In the genomic region with DNA sequence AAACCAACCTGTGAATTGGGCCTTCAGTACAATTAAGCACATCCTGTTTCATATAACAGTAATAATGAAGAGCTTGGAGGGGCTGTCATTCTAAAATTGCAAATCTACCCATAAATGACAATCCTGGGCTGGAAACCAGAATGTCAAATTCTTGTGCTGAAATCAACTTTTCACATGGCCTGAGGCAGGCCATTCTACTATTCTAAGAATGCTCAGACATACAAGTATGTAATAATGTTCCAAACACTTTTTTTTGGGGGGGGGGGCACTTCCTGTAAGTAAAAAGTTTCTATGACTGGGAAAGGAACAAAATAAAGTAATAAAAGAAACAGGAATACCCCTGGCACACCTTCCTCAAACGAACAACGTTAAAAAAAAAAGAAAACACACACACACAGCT, we compare ENCODE assay signal across 8 cellular contexts. TPM values are rescaled to one million over a fixed set of nuclear protein-coding genes. Genes with fewer than 3 reads are reported as not detected.
DNase-seq lines count a peak whose midpoint lies in the region; ATAC-seq and TF ChIP-seq lines count a peak whose summit lies in the region.

No MANE protein-coding gene starts in this region.

- no peaks in the 10 kb centered on the region for H3K9me2 ChIP-seq in GM23248 (ENCODE audit: insufficient read depth)

- peak overlapping the region; percentile 97 for H3K4me2 ChIP-seq in GM23248 (ENCODE audit: unreplicated experiment)

- in situ Hi-C loops in GM23248 (cut with MboI): no loop called here

- H3K4me3 ChIP-seq in GM23248: peak overlapping the region; percentile 97
- H3K4me3 ChIP-seq in WERI-Rb-1 (ENCODE audit: low read depth, low read length): peak overlapping the region; percentile 100
- H3K4me3 ChIP-seq in fibroblast of villous mesenchyme (ENCODE audit: low read depth, low read length): peak overlapping the region; percentile 98
- peak overlapping the region; percentile 98 for H3K4me3 ChIP-seq in skeletal muscle cell (ENCODE audit: low read depth, low read length)

- peaks cover 50% of the 10 kb centered on the region for H3K4me1 ChIP-seq in GM23248 (ENCODE audit: insufficient read depth)

- H3F3A ChIP-seq in GM23248 (ENCODE audit: insufficient read depth): peaks cover 38% of the 10 kb centered on the region

- H3K27me3 ChIP-seq in GM23248 (replicated peaks; ENCODE audit: insufficient read depth) (no peaks in the 10 kb centered on the region), WERI-Rb-1 (ENCODE audit: insufficient read depth, low read depth, severe bottlenecking) (no peaks in the 10 kb centered on the region)

- TF ChIP-seq CTCF in WERI-Rb-1 (IDR thresholded peaks at IDR 0.05; ENCODE audit: low read depth, low read length): no peak
- no peak for TF ChIP-seq CTCF in fibroblast of villous mesenchyme (IDR thresholded peaks at IDR 0.05; ENCODE audit: insufficient read depth, low read depth, low read length)

- H3K27ac ChIP-seq in GM23248 (peak overlapping the region; percentile 95), WERI-Rb-1 (no peak overlapping the region)

- no peaks in the 10 kb centered on the region for H3K9me3 ChIP-seq in GM23248 (ENCODE audit: low read depth)
- no peaks in the 10 kb centered on the region for H3K9me3 ChIP-seq in WERI-Rb-1 (ENCODE audit: severe bottlenecking)

- peaks cover 10% of the 10 kb centered on the region for H3K36me3 ChIP-seq in GM23248 (ENCODE audit: low read depth)
- peaks cover 63% of the 10 kb centered on the region for H3K36me3 ChIP-seq in WERI-Rb-1

- H4K20me1 ChIP-seq in GM23248 (ENCODE audit: insufficient read depth): peaks cover 18% of the 10 kb centered on the region

- DNase-seq in GM23248: peak; percentile 42
- DNase-seq in WERI-Rb-1: no peak
- peak; percentile 29 for DNase-seq in fibroblast of villous mesenchyme (ENCODE audit: low read depth)
- no peak for DNase-seq in skeletal muscle cell (ENCODE audit: low read depth)
- no peak for DNase-seq in COLO829 (ENCODE audit: low spot score)
- no peak for DNase-seq in NCI-H2171 (lab: John Stamatoyannopoulos, UW)
- DNase-seq in posterior cingulate gyrus: no peak

- intact Hi-C loops in posterior cingulate gyrus (cut with DNase I): no loop called here

- ATAC-seq in HG02678 (IDR thresholded peaks at IDR 0.05; ENCODE audit: unreplicated experiment): no peak

- no peak overlapping the region for H2AFZ ChIP-seq in GM23248

- H3K9ac ChIP-seq in GM23248: peak overlapping the region; percentile 99

- H3K79me2 ChIP-seq in GM23248 (ENCODE audit: insufficient read depth): peaks cover 95% of the 10 kb centered on the region

- 2 to 5% methylated on average over 2 of the region's 2 CpGs for WGBS in GM23248 (ENCODE audit: low coverage in 1 of 2, low lambda C conversion rate in 2 of 2, missing lambda C conversion rate in 2 of 2), 2 experiments

RNA-seq across cellular contexts. Expression of gene ETF1, which starts 1.5 kb away (rescaled TPM):
- 124 and 136 TPM in 2 replicates for total RNA-seq in GM23248 (2014; rRNA removed; shearing (Covaris generic))
- polyA plus RNA-seq in GM23248 (2016; fragmentation: Nextera tagmentation; extraction: Ambion mirVana): 74.1 and 76.0 TPM in 2 replicates
- 126 and 160 TPM in 2 replicates for total RNA-seq in fibroblast of villous mesenchyme

RNA-seq across cellular contexts. Expression of gene HSPA9, which starts 33.7 kb away (rescaled TPM):
- 380 and 564 TPM in 2 replicates for total RNA-seq in GM23248 (2014; rRNA removed; shearing (Covaris generic))
- 225 and 233 TPM in 2 replicates for polyA plus RNA-seq in GM23248 (2016; fragmentation: Nextera tagmentation; extraction: Ambion mirVana)
- total RNA-seq in fibroblast of villous mesenchyme: 334 and 336 TPM in 2 replicates

Comparison
In these comparisons a context has a peak if more than half of its experiments do, and no peak if none do; other contexts are left out.
1. DNase-seq: peak in GM23248 (single experiment) and fibroblast of villous mesenchyme (single experiment); none in WERI-Rb-1 (single experiment), skeletal muscle cell (single experiment), COLO829 (single experiment), NCI-H2171 (single experiment) and posterior cingulate gyrus (0 of 10).
2. Peak in every context shown above with its lines, with median percentiles within 50 percentile points of each other: H3K4me3 ChIP-seq.